In the genomic region with DNA sequence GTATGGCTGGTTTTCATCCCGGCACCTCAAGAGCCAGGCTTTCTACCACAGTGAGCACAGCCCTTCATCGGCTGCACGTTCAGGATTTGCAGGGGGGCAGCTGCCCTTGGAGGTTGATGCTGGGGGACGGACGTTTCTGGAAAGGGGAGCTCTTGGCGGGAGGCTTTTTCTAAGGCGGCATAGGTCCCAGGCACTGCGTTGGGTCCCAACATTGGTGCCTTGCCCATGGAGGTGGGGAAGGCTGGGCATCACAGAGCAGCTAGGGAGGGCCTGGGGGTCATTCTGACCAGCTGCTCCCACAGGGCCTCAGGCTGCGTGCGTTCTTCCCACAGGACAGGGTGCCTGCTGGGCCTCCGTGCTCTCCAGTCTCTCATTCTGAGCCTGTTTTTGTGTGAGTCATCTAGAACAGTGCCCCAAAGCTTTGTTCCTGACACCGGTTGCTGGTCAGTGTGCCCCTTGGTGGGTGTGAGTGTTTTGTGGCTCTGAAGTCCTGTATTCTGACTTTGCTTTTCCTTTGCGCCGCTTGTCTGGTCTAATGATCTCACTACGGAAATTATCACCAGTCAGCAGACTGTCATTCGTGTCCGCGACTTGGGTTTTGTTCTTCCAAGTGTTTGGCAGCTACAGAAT, we compare ENCODE assay signal across 1 cellular context.
TF ChIP-seq lines count a peak whose summit lies in the region.

No MANE protein-coding gene starts in this region.

TF ChIP-seq in GM12878, 131 proteins besides CTCF, POLR2A, EP300 and RAD21 (continued from another document):
- TF ChIP-seq, protein P1, sequence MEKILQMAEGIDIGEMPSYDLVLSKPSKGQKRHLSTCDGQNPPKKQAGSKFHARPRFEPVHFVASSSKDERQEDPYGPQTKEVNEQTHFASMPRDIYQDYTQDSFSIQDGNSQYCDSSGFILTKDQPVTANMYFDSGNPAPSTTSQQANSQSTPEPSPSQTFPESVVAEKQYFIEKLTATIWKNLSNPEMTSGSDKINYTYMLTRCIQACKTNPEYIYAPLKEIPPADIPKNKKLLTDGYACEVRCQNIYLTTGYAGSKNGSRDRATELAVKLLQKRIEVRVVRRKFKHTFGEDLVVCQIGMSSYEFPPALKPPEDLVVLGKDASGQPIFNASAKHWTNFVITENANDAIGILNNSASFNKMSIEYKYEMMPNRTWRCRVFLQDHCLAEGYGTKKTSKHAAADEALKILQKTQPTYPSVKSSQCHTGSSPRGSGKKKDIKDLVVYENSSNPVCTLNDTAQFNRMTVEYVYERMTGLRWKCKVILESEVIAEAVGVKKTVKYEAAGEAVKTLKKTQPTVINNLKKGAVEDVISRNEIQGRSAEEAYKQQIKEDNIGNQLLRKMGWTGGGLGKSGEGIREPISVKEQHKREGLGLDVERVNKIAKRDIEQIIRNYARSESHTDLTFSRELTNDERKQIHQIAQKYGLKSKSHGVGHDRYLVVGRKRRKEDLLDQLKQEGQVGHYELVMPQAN (conservative IDR thresholded peaks at IDR 0.05): no peak
- no peak for TF ChIP-seq RFX5 (IDR thresholded peaks at IDR 0.05; ENCODE audit: low read depth, low read length)
- TF ChIP-seq LARP7 (IDR thresholded peaks at IDR 0.05): no peak
- TF ChIP-seq MYC (IDR thresholded peaks at IDR 0.05; ENCODE audit: insufficient read depth, insufficient read length, insufficient replicate concordance, low read length, severe bottlenecking): no peak
- no peak for TF ChIP-seq HDAC2 (IDR thresholded peaks at IDR 0.05)
- TF ChIP-seq, protein P2, sequence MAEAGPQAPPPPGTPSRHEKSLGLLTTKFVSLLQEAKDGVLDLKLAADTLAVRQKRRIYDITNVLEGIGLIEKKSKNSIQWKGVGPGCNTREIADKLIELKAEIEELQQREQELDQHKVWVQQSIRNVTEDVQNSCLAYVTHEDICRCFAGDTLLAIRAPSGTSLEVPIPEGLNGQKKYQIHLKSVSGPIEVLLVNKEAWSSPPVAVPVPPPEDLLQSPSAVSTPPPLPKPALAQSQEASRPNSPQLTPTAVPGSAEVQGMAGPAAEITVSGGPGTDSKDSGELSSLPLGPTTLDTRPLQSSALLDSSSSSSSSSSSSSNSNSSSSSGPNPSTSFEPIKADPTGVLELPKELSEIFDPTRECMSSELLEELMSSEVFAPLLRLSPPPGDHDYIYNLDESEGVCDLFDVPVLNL (IDR thresholded peaks at IDR 0.05; ENCODE audit: low read depth, low read length): no peak
- no peak for TF ChIP-seq EED (IDR thresholded peaks at IDR 0.05; ENCODE audit: low read depth)
- no peak for TF ChIP-seq TBL1XR1 (IDR thresholded peaks at IDR 0.05; ENCODE audit: low read depth, low read length)
- TF ChIP-seq PAX8 (IDR thresholded peaks at IDR 0.05): no peak
- TF ChIP-seq, protein P3, sequence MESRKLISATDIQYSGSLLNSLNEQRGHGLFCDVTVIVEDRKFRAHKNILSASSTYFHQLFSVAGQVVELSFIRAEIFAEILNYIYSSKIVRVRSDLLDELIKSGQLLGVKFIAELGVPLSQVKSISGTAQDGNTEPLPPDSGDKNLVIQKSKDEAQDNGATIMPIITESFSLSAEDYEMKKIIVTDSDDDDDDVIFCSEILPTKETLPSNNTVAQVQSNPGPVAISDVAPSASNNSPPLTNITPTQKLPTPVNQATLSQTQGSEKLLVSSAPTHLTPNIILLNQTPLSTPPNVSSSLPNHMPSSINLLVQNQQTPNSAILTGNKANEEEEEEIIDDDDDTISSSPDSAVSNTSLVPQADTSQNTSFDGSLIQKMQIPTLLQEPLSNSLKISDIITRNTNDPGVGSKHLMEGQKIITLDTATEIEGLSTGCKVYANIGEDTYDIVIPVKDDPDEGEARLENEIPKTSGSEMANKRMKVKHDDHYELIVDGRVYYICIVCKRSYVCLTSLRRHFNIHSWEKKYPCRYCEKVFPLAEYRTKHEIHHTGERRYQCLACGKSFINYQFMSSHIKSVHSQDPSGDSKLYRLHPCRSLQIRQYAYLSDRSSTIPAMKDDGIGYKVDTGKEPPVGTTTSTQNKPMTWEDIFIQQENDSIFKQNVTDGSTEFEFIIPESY (IDR thresholded peaks at IDR 0.05): no peak
- no peak for TF ChIP-seq SPI1 (IDR thresholded peaks at IDR 0.05; ENCODE audit: borderline replicate concordance, insufficient read depth, low read depth, low read length)
- TF ChIP-seq, protein P4, sequence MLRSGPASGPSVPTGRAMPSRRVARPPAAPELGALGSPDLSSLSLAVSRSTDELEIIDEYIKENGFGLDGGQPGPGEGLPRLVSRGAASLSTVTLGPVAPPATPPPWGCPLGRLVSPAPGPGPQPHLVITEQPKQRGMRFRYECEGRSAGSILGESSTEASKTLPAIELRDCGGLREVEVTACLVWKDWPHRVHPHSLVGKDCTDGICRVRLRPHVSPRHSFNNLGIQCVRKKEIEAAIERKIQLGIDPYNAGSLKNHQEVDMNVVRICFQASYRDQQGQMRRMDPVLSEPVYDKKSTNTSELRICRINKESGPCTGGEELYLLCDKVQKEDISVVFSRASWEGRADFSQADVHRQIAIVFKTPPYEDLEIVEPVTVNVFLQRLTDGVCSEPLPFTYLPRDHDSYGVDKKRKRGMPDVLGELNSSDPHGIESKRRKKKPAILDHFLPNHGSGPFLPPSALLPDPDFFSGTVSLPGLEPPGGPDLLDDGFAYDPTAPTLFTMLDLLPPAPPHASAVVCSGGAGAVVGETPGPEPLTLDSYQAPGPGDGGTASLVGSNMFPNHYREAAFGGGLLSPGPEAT (IDR thresholded peaks at IDR 0.05; ENCODE audit: low read depth): no peak
- TF ChIP-seq ZNF274 (IDR thresholded peaks at IDR 0.05; ENCODE audit: insufficient read depth, insufficient read length): no peak
- TF ChIP-seq, protein P5, sequence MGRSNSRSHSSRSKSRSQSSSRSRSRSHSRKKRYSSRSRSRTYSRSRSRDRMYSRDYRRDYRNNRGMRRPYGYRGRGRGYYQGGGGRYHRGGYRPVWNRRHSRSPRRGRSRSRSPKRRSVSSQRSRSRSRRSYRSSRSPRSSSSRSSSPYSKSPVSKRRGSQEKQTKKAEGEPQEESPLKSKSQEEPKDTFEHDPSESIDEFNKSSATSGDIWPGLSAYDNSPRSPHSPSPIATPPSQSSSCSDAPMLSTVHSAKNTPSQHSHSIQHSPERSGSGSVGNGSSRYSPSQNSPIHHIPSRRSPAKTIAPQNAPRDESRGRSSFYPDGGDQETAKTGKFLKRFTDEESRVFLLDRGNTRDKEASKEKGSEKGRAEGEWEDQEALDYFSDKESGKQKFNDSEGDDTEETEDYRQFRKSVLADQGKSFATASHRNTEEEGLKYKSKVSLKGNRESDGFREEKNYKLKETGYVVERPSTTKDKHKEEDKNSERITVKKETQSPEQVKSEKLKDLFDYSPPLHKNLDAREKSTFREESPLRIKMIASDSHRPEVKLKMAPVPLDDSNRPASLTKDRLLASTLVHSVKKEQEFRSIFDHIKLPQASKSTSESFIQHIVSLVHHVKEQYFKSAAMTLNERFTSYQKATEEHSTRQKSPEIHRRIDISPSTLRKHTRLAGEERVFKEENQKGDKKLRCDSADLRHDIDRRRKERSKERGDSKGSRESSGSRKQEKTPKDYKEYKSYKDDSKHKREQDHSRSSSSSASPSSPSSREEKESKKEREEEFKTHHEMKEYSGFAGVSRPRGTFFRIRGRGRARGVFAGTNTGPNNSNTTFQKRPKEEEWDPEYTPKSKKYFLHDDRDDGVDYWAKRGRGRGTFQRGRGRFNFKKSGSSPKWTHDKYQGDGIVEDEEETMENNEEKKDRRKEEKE (IDR thresholded peaks at IDR 0.05): no peak
